In genomic region chr7:157674715-157675426, GRCh38 we compare ENCODE assay signal across 26 cellular contexts.
DNase-seq lines count a peak whose midpoint lies in the region; ATAC-seq and TF ChIP-seq lines count a peak whose summit lies in the region.
"Had no signal": no experiment of that assay in that cellular context is flagged by ENCODE, and none has a peak within 500 bp of the region (broad histone marks: within the 10 kb centered on the region; RNA-seq: fewer than 3 reads in every experiment).

No MANE protein-coding gene starts in this region.

- no peaks in the 10 kb centered on the region for H3K36me3 ChIP-seq in BLaER1 treated with 17β-estradiol and CSF1 and Interleukin-3, amounts not matched to agents 10 nM and 100 nM
- H3K36me3 ChIP-seq in HEK293 (ENCODE audit: control insufficient read depth in 2 of 2, insufficient read depth in 1 of 2, low read length in 2 of 2) (no peaks in the 10 kb centered on the region), gastroesophageal sphincter (no peaks in the 10 kb centered on the region), sigmoid colon (no peaks in the 10 kb centered on the region)
- H3K36me3 ChIP-seq: tibial artery had no signal

- H4K20me1 ChIP-seq in BLaER1 treated with 17β-estradiol and CSF1 and Interleukin-3, amounts not matched to agents 10 nM and 100 nM = peaks cover 0 to 35% (median 0%) of the 10 kb centered on the region in 11 experiments; a peak in 6 of 22 replicates

- no peak for TF ChIP-seq CTCF in HEK293 (tag by site-specific recombination; IDR thresholded peaks at IDR 0.05)
- no peak for TF ChIP-seq CTCF in gastroesophageal sphincter (IDR thresholded peaks at IDR 0.05)
- no peak for TF ChIP-seq CTCF in sigmoid colon (IDR thresholded peaks at IDR 0.05)

- no peaks in the 10 kb centered on the region for H3K9me3 ChIP-seq in BLaER1 treated with 17β-estradiol and CSF1 and Interleukin-3, amounts not matched to agents 10 nM and 100 nM (replicated peaks in 1 of 11)
- H3K9me3 ChIP-seq in HEK293 (ENCODE audit: control insufficient read depth, insufficient read depth, low read depth, low read length) (no peaks in the 10 kb centered on the region), gastroesophageal sphincter (no peaks in the 10 kb centered on the region), sigmoid colon (no peaks in the 10 kb centered on the region)
- H3K9me3 ChIP-seq: SJCRH30 had no signal

- POLR2A ChIA-PET in HEK293 (lab: Yijun Ruan, JAX) = no interaction called here

- no peak for TF ChIP-seq EP300 in gastroesophageal sphincter (IDR thresholded peaks at IDR 0.05)
- TF ChIP-seq EP300 in sigmoid colon (IDR thresholded peaks at IDR 0.05) = no peak

- peak overlapping the region in 4 of 10 experiments; percentile 8 to 48 (median 19); a peak in 4 of 20 replicates for H3K4me3 ChIP-seq in BLaER1 treated with 17β-estradiol and CSF1 and Interleukin-3, amounts not matched to agents 10 nM and 100 nM
- no peak overlapping the region for H3K4me3 ChIP-seq in HEK293 (ENCODE audit: low read depth, low read length)
- H3K4me3 ChIP-seq in gastroesophageal sphincter = no peak overlapping the region
- no peak overlapping the region for H3K4me3 ChIP-seq in sigmoid colon
- H3K4me3 ChIP-seq: GM12878, lung, SJCRH30, tibial artery had no signal

- H3K4me2 ChIP-seq in BLaER1 treated with 17β-estradiol and CSF1 and Interleukin-3, amounts not matched to agents 10 nM and 100 nM = peak overlapping the region; percentile 73 to 97 (median 85)

- 0 out of 22 replicates have a peak overlapping the region, but pooled peaks of 1 of the 11 experiments have one; percentile 19 for H3K27ac ChIP-seq in BLaER1 treated with 17β-estradiol and CSF1 and Interleukin-3, amounts not matched to agents 10 nM and 100 nM
- H3K27ac ChIP-seq in HEK293 (ENCODE audit: extremely low read depth, low read depth, low read length) (no peak overlapping the region), gastroesophageal sphincter (no peak overlapping the region), sigmoid colon (no peak overlapping the region)
- H3K27ac ChIP-seq: SJCRH30, tibial artery, VCaP had no signal

- H3K4me1 ChIP-seq in BLaER1 treated with 17β-estradiol and CSF1 and Interleukin-3, amounts not matched to agents 10 nM and 100 nM = peaks cover 47 to 90% (median 88%) of the 10 kb centered on the region in 10 experiments
- no peaks in the 10 kb centered on the region for H3K4me1 ChIP-seq in HEK293 (ENCODE audit: control insufficient read depth, insufficient read depth, low read length)
- no peaks in the 10 kb centered on the region for H3K4me1 ChIP-seq in gastroesophageal sphincter
- no peaks in the 10 kb centered on the region for H3K4me1 ChIP-seq in sigmoid colon
- H3K4me1 ChIP-seq: tibial artery had no signal

- H3K27me3 ChIP-seq in BLaER1 treated with 17β-estradiol and CSF1 and Interleukin-3, amounts not matched to agents 10 nM and 100 nM = peaks cover 36 to 94% (median 58%) of the 10 kb centered on the region in 11 experiments
- H3K27me3 ChIP-seq in gastroesophageal sphincter (peaks cover 62% of the 10 kb centered on the region), sigmoid colon (peaks cover 0 to 16% (median 0%) of the 10 kb centered on the region in 3 donors)
- H3K27me3 ChIP-seq: SJCRH30 had no signal

- CTCF ChIA-PET in HEK293 (lab: Yijun Ruan, JAX) = no interaction called here

- 83 to 84% methylated on average over 5 to 11 of the region's 30 CpGs for WGBS in gastroesophageal sphincter (ENCODE audit: low coverage in 1 of 2), 2 donors
- WGBS in sigmoid colon, 2 donors = 86 to 89% methylated on average over 30 of the region's 30 CpGs

- intact Hi-C loops in sigmoid colon (cut with DNase I) = no loop called here

- no peak for TF ChIP-seq POLR2A in gastroesophageal sphincter (IDR thresholded peaks at IDR 0.05)
- no peak for TF ChIP-seq POLR2A in sigmoid colon (IDR thresholded peaks at IDR 0.05)

- peak; percentile 53 for DNase-seq in sigmoid colon
- DNase-seq in NCI-H2081 (lab: John Stamatoyannopoulos, UW) = no peak
- DNase-seq: activated CD4-positive, alpha-beta T cell treated with anti-CD3 and anti-CD28 coated beads for 48 hours; activated naive CD4-positive, alpha-beta T cell; activated naive CD8-positive, alpha-beta T cell treated with anti-CD3 and anti-CD28 coated beads, Interleukin-2, amount 50 U/mL, for 24 hours; central memory CD4-positive, alpha-beta T cell; foreskin melanocyte; Kasumi-1; kidney glomerular epithelial cell; natural killer cell; NCI-H1417 treated with DMSO at 0.1 percent for 48 hours; NCI-H2107; SJCRH30; SW 1271 had no signal

- ATAC-seq in gastroesophageal sphincter (peak; percentile 31), GM21526 (IDR thresholded peaks at IDR 0.05; ENCODE audit: low FRiP score, unreplicated experiment) (no peak), HG02571 (IDR thresholded peaks at IDR 0.05; ENCODE audit: unreplicated experiment) (no peak), GM19035 (IDR thresholded peaks at IDR 0.05; ENCODE audit: unreplicated experiment) (no peak)
- ATAC-seq: activated T-cell treated with anti-CD3 and anti-CD28 coated beads, Interleukin-2, amount 50 U/mL, for 4 hours; GM12878; natural killer cell; Panc1 had no signal

- peak overlapping the region in 3 of 11 experiments; percentile 29 to 53 (median 43); a peak in 3 of 22 replicates for H3K9ac ChIP-seq in BLaER1 treated with 17β-estradiol and CSF1 and Interleukin-3, amounts not matched to agents 10 nM and 100 nM

TF ChIP-seq in HEK293, 187 proteins besides CTCF, POLR2A, EP300 and RAD21:
- TF ChIP-seq ZSCAN23 (tag by site-specific recombination; IDR thresholded peaks at IDR 0.05) (no peak), ZNF140 (tag by site-specific recombination; IDR thresholded peaks at IDR 0.05) (no peak), EGR2 (tag by site-specific recombination; IDR thresholded peaks at IDR 0.05; ENCODE audit: low read depth) (peak; percentile 29; the same call in 1 of the 2 replicates), ZFP41 (tag by site-specific recombination; IDR thresholded peaks at IDR 0.05; ENCODE audit: borderline replicate concordance) (no peak), ZFHX2 (tag by site-specific recombination; conservative IDR thresholded peaks at IDR 0.05) (peak; percentile 64), ZNF184 (tag by site-specific recombination; IDR thresholded peaks at IDR 0.05) (no peak), ZNF658 (tag by site-specific recombination; IDR thresholded peaks at IDR 0.05) (no peak), ZBTB21 (tag by site-specific recombination; IDR thresholded peaks at IDR 0.05) (no peak)
- TF ChIP-seq, protein P1, sequence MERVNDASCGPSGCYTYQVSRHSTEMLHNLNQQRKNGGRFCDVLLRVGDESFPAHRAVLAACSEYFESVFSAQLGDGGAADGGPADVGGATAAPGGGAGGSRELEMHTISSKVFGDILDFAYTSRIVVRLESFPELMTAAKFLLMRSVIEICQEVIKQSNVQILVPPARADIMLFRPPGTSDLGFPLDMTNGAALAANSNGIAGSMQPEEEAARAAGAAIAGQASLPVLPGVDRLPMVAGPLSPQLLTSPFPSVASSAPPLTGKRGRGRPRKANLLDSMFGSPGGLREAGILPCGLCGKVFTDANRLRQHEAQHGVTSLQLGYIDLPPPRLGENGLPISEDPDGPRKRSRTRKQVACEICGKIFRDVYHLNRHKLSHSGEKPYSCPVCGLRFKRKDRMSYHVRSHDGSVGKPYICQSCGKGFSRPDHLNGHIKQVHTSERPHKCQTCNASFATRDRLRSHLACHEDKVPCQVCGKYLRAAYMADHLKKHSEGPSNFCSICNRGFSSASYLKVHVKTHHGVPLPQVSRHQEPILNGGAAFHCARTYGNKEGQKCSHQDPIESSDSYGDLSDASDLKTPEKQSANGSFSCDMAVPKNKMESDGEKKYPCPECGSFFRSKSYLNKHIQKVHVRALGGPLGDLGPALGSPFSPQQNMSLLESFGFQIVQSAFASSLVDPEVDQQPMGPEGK (tag by site-specific recombination; IDR thresholded peaks at IDR 0.05) = no peak
